9 cellular contexts compared by ENCODE assay signal in genomic region chr2:112726487-112727190, GRCh38. TPM values are rescaled to one million over a fixed set of nuclear protein-coding genes. Genes with fewer than 3 reads are reported as not detected.
DNase-seq lines count a peak whose midpoint lies in the region; FAIRE-seq and TF ChIP-seq lines count a peak whose summit lies in the region.
"Had no signal": no experiment of that assay in that cellular context is flagged by ENCODE, and none has a peak within 500 bp of the region (broad histone marks: within the 10 kb centered on the region; RNA-seq: fewer than 3 reads in every experiment).

No MANE protein-coding gene starts in this region.

- no peak overlapping the region for H3K4me3 ChIP-seq in neuronal stem cell (ENCODE audit: low read length in 2 of 2)

- WGBS in H9 (ENCODE audit: extremely low coverage, insufficient read length, low lambda C conversion rate): no CpG with 5 or more reads among the region's 19 CpGs
- WGBS in neuronal stem cell (ENCODE audit: extremely low coverage in 2 of 2, insufficient read length in 2 of 2, insufficient replicate concordance in 1 of 2), 2 donors: no CpG with 5 or more reads among the region's 19 CpGs

- H3K4me1 Mint-ChIP-seq in H9: peaks cover 6 to 10% of the 10 kb centered on the region in 2 experiments; a peak in 2 of 4 replicates
- H3K4me1 Mint-ChIP-seq in activated T-helper 1 cell treated with anti-CD3 and anti-CD28 coated beads, Interleukin-12 subunit alpha, Interleukin-12 subunit beta, Interleukin-2, Interleukin-4 antibody, amounts not matched to agents 30 ng/mL and 10 ng/mL and 1 ng/mL, durations not matched to agents 14 hours and 24 hours and 36 hours (ENCODE audit: low read depth): peaks cover 16% of the 10 kb centered on the region

- H3K27me3 ChIP-seq in H9 (ENCODE audit: insufficient read depth, low read length) (no peaks in the 10 kb centered on the region), neuronal stem cell (ENCODE audit: control insufficient read depth in 3 of 3, insufficient read depth in 3 of 3, low read depth in 1 of 3, low read length in 3 of 3) (peaks cover 0 to 16% (median 0%) of the 10 kb centered on the region in 3 experiments)

- H3K27me3 Mint-ChIP-seq in H9 (ENCODE audit: low read depth): no peaks in the 10 kb centered on the region
- no peaks in the 10 kb centered on the region for H3K27me3 Mint-ChIP-seq in activated T-helper 1 cell treated with anti-CD3 and anti-CD28 coated beads, Interleukin-12 subunit alpha, Interleukin-12 subunit beta, Interleukin-2, Interleukin-4 antibody, amounts not matched to agents 30 ng/mL and 10 ng/mL and 1 ng/mL, durations not matched to agents 14 hours and 24 hours and 36 hours (ENCODE audit: insufficient read depth)

- no peak overlapping the region for H2BK15ac ChIP-seq in H9 (ENCODE audit: low read depth, low read length)
- H2BK15ac ChIP-seq in neuronal stem cell (ENCODE audit: low read length): no peak overlapping the region

- no peaks in the 10 kb centered on the region for H3K9me3 Mint-ChIP-seq in H9
- no peaks in the 10 kb centered on the region for H3K9me3 Mint-ChIP-seq in activated T-helper 1 cell treated with anti-CD3 and anti-CD28 coated beads, Interleukin-12 subunit alpha, Interleukin-12 subunit beta, Interleukin-2, Interleukin-4 antibody, amounts not matched to agents 30 ng/mL and 10 ng/mL and 1 ng/mL, durations not matched to agents 14 hours and 24 hours and 36 hours

- H3K27ac ChIP-seq in H9 (ENCODE audit: insufficient read length, low read depth, low read length) (no peak overlapping the region), RWPE1 (peak overlapping the region; percentile 52), neuronal stem cell (replicated peaks; ENCODE audit: low read length) (no peak overlapping the region)

- H3K36me3 ChIP-seq in neuronal stem cell (replicated peaks in 1 of 2; ENCODE audit: control insufficient read depth in 2 of 2, insufficient read depth in 2 of 2, low read length in 2 of 2): no peaks in the 10 kb centered on the region

- no peaks in the 10 kb centered on the region for H3K4me1 ChIP-seq in H9 (ENCODE audit: insufficient read depth, low read length)
- H3K4me1 ChIP-seq in neuronal stem cell (ENCODE audit: control insufficient read depth in 2 of 2, insufficient read depth in 1 of 2, low read depth in 1 of 2, low read length in 2 of 2): no peaks in the 10 kb centered on the region

- H3K4me3 Mint-ChIP-seq in H9: no peak overlapping the region
- no peak overlapping the region for H3K4me3 Mint-ChIP-seq in activated T-helper 1 cell treated with anti-CD3 and anti-CD28 coated beads, Interleukin-12 subunit alpha, Interleukin-12 subunit beta, Interleukin-2, Interleukin-4 antibody, amounts not matched to agents 30 ng/mL and 10 ng/mL and 1 ng/mL, durations not matched to agents 14 hours and 24 hours and 36 hours

- FAIRE-seq in G401.6 (lab: Jason Lieb, UNC): peak; percentile 93

- H3K36me3 Mint-ChIP-seq in H9 (ENCODE audit: insufficient read depth in 1 of 3, low read depth in 3 of 3): no peaks in the 10 kb centered on the region; a peak in 1 of 7 replicates
- H3K36me3 Mint-ChIP-seq in activated T-helper 1 cell treated with anti-CD3 and anti-CD28 coated beads, Interleukin-12 subunit alpha, Interleukin-12 subunit beta, Interleukin-2, Interleukin-4 antibody, amounts not matched to agents 30 ng/mL and 10 ng/mL and 1 ng/mL, durations not matched to agents 14 hours and 24 hours and 36 hours (ENCODE audit: low read depth): no peaks in the 10 kb centered on the region

- peak; percentile 95 for DNase-seq in H9
- peak; percentile 85 for DNase-seq in M059J (ENCODE audit: low read depth)
- DNase-seq in RWPE1 (ENCODE audit: low spot score): peak; percentile 95
- peak; percentile 86 for DNase-seq in activated T-helper 1 cell treated with anti-CD3 and anti-CD28 coated beads, Interleukin-12 subunit alpha, Interleukin-12 subunit beta, Interleukin-2, Interleukin-4 antibody, amounts not matched to agents 30 ng/mL and 10 ng/mL and 1 ng/mL, durations not matched to agents 14 hours and 24 hours and 36 hours (ENCODE audit: low spot score)
- peak; percentile 87 for DNase-seq in fibroblast of the conjunctiva (ENCODE audit: low read depth)
- peak; percentile 89 for DNase-seq in neuronal stem cell (ENCODE audit: low spot score)
- DNase-seq in superior temporal gyrus (ENCODE audit: extremely low spot score): peak; percentile 94

- H4K20me1 ChIP-seq in H9 (ENCODE audit: control insufficient read depth, insufficient read depth, insufficient read length): no peaks in the 10 kb centered on the region

- no peak overlapping the region for H3K27ac Mint-ChIP-seq in H9
- no peak overlapping the region for H3K27ac Mint-ChIP-seq in activated T-helper 1 cell treated with anti-CD3 and anti-CD28 coated beads, Interleukin-12 subunit alpha, Interleukin-12 subunit beta, Interleukin-2, Interleukin-4 antibody, amounts not matched to agents 30 ng/mL and 10 ng/mL and 1 ng/mL, durations not matched to agents 14 hours and 24 hours and 36 hours

- intact Hi-C loops in activated T-helper 1 cell treated with anti-CD3 and anti-CD28 coated beads, Interleukin-12 subunit alpha, Interleukin-12 subunit beta, Interleukin-2, Interleukin-4 antibody, amounts not matched to agents 30 ng/mL and 10 ng/mL and 1 ng/mL, durations not matched to agents 14 hours and 24 hours and 36 hours (cut with micrococcal nuclease): loop anchor here (1.0 to 5.0 kb wide), 9 partner anchors 14 to 244 kb away; partner anchors contain the start of genes CHCHD5, POLR1B, SLC20A1 and TTL

- H4K8ac ChIP-seq in H9 (replicated peaks; ENCODE audit: insufficient read length, low read depth, low read length) (no peak overlapping the region), neuronal stem cell (ENCODE audit: low read depth, low read length) (no peak overlapping the region)

- TF ChIP-seq CTCF in H9 (conservative IDR thresholded peaks at IDR 0.05): peak; percentile 98
- peak; percentile 95 for TF ChIP-seq CTCF in RWPE1 (conservative IDR thresholded peaks at IDR 0.05; ENCODE audit: low read depth)

- CTCF ChIA-PET in RWPE1 (lab: Yijun Ruan, JAX): interaction anchor here (0.6 to 5.0 kb wide), 30 partner anchors 10 to 223 kb away, joined by 3 to 54 read pairs (median 4); no protein-coding TSS in a partner anchor

- no peak overlapping the region for H4K5ac ChIP-seq in H9 (ENCODE audit: insufficient read length, low read depth, low read length)

- H3K23me2 ChIP-seq in H9 (ENCODE audit: insufficient read length, low read depth, low read length, poor library complexity, severe bottlenecking): no peaks in the 10 kb centered on the region

- no peak overlapping the region for H3K4me2 ChIP-seq in H9 (ENCODE audit: insufficient read depth, insufficient read length, low read length)
- H3K4me2 ChIP-seq in neuronal stem cell (ENCODE audit: insufficient read depth, low read length, poor library complexity, severe bottlenecking): no peak overlapping the region

- H3K4ac ChIP-seq in H9 (ENCODE audit: low read depth, low read length) (no peak overlapping the region), neuronal stem cell (ENCODE audit: low read length) (no peak overlapping the region)

- no peak overlapping the region for H2BK20ac ChIP-seq in H9 (ENCODE audit: low read depth, low read length, poor library complexity, severe bottlenecking)

- H2AFZ ChIP-seq in H9 (ENCODE audit: low read length): peak overlapping the region; percentile 50
- H2AFZ ChIP-seq in neuronal stem cell (ENCODE audit: low read length): peak overlapping the region; percentile 90

- H4K91ac ChIP-seq in H9 (ENCODE audit: insufficient read length, low read depth, low read length) (no peak overlapping the region), neuronal stem cell (ENCODE audit: low read depth, low read length, poor library complexity) (no peak overlapping the region)

- H3K23ac ChIP-seq in H9 (ENCODE audit: insufficient read length, low read depth, low read length) (no peak overlapping the region), neuronal stem cell (ENCODE audit: low read depth, low read length, poor library complexity) (no peak overlapping the region)

- H2BK12ac ChIP-seq in H9 (ENCODE audit: insufficient read length, low read depth, low read length) (no peak overlapping the region), neuronal stem cell (ENCODE audit: low read length) (peak overlapping the region; percentile 85)

- no peak overlapping the region for H3K9ac ChIP-seq in H9 (ENCODE audit: extremely low read depth, insufficient read length, low read length)
- no peak overlapping the region for H3K9ac ChIP-seq in neuronal stem cell (ENCODE audit: low read depth, low read length, poor library complexity)

- H3K18ac ChIP-seq in H9 (ENCODE audit: insufficient read length, low read depth, low read length) (peak overlapping the region; percentile 15), neuronal stem cell (ENCODE audit: low read length) (peak overlapping the region; percentile 20)

- H3K79me2 ChIP-seq in H9 (ENCODE audit: insufficient read depth, low read length): no peaks in the 10 kb centered on the region

- H3T11ph ChIP-seq in H9 (ENCODE audit: low read length): no peak overlapping the region

- no peak overlapping the region for H2BK120ac ChIP-seq in H9 (ENCODE audit: low read depth, low read length, poor library complexity, severe bottlenecking)
- H2BK120ac ChIP-seq in neuronal stem cell (ENCODE audit: low read depth, low read length): no peak overlapping the region

- no peak overlapping the region for H3K56ac ChIP-seq in H9 (ENCODE audit: insufficient read length, low read depth, low read length)

- H3K14ac ChIP-seq in H9 (ENCODE audit: insufficient read depth, low read length): peak overlapping the region; percentile 66; the same call in 1 of the 2 replicates
- no peak overlapping the region for H3K14ac ChIP-seq in neuronal stem cell (ENCODE audit: low read length)

- H2AK5ac ChIP-seq in H9 (ENCODE audit: insufficient read length, low read length) (no peak overlapping the region), neuronal stem cell (ENCODE audit: low read depth, low read length) (peak overlapping the region; percentile 77)

- H2BK5ac ChIP-seq in H9 (ENCODE audit: insufficient read length, low read length) (no peak overlapping the region), neuronal stem cell (ENCODE audit: low read length) (no peak overlapping the region)

- H3K79me1 ChIP-seq in H9 (ENCODE audit: insufficient read depth, low read depth, low read length, poor library complexity, severe bottlenecking) (no peaks in the 10 kb centered on the region), neuronal stem cell (ENCODE audit: low read depth, low read length) (no peaks in the 10 kb centered on the region)

- POLR2A ChIA-PET in RWPE1 (lab: Yijun Ruan, JAX; ENCODE audit: low non-redundant PET): interaction anchor here (0.5 to 1.7 kb wide), 3 partner anchors 51 to 99 kb away, joined by 4 to 14 read pairs (median 4); no protein-coding TSS in a partner anchor

- H3K9me3 ChIP-seq in H9 (ENCODE audit: control insufficient read depth, low read depth, low read length): no peaks in the 10 kb centered on the region
- H3K9me3 ChIP-seq in neuronal stem cell (replicated peaks in 1 of 2; ENCODE audit: control insufficient read depth in 2 of 2, insufficient read depth in 1 of 2, low read depth in 1 of 2, low read length in 2 of 2): peaks cover 0 to 2% of the 10 kb centered on the region in 2 donors

RNA-seq across cellular contexts. Expression of gene NT5DC4, which starts 5.8 kb away (rescaled TPM):
- not detected in 2 replicates for total RNA-seq in H9 (2021)
- total RNA-seq in M059J (2014; rRNA removed; shearing (Covaris generic)): not detected in 2 replicates
- not detected in 2 replicates for total RNA-seq in activated T-helper 1 cell treated with anti-CD3 and anti-CD28 coated beads, Interleukin-12 subunit alpha, Interleukin-12 subunit beta, Interleukin-2, Interleukin-4 antibody, amounts not matched to agents 30 ng/mL and 10 ng/mL and 1 ng/mL, durations not matched to agents 14 hours and 24 hours and 36 hours
- not detected for polyA plus RNA-seq in neuronal stem cell (2013, experiment 1 of 2)
- polyA plus RNA-seq in neuronal stem cell (2013, experiment 2 of 2): not detected
- total RNA-seq: temporal lobe had no signal

RNA-seq across cellular contexts. Expression of gene CKAP2L, which starts 37.8 kb away (rescaled TPM):
- total RNA-seq in H9 (2021): 18.8 and 23.3 TPM in 2 replicates
- total RNA-seq in M059J (2014; rRNA removed; shearing (Covaris generic)): 23.0 and 24.0 TPM in 2 replicates
- 20.9 and 21.2 TPM in 2 replicates for total RNA-seq in activated T-helper 1 cell treated with anti-CD3 and anti-CD28 coated beads, Interleukin-12 subunit alpha, Interleukin-12 subunit beta, Interleukin-2, Interleukin-4 antibody, amounts not matched to agents 30 ng/mL and 10 ng/mL and 1 ng/mL, durations not matched to agents 14 hours and 24 hours and 36 hours
- 28.3 TPM for polyA plus RNA-seq in neuronal stem cell (2013, experiment 1 of 2)
- 30.0 TPM for polyA plus RNA-seq in neuronal stem cell (2013, experiment 2 of 2)

RNA-seq across cellular contexts. Expression of gene IL1A, which starts 57.7 kb away (rescaled TPM):
- 0.35 and 0.39 TPM in 2 replicates for total RNA-seq in H9 (2021)
- total RNA-seq in M059J (2014; rRNA removed; shearing (Covaris generic)): 0.22 and 0.54 TPM in 2 replicates
- 7.5 and 7.8 TPM in 2 replicates for total RNA-seq in activated T-helper 1 cell treated with anti-CD3 and anti-CD28 coated beads, Interleukin-12 subunit alpha, Interleukin-12 subunit beta, Interleukin-2, Interleukin-4 antibody, amounts not matched to agents 30 ng/mL and 10 ng/mL and 1 ng/mL, durations not matched to agents 14 hours and 24 hours and 36 hours
- 1.1 TPM for polyA plus RNA-seq in neuronal stem cell (2013, experiment 1 of 2)
- polyA plus RNA-seq in neuronal stem cell (2013, experiment 2 of 2): 0.79 TPM
- total RNA-seq: temporal lobe had no signal
